9 cellular contexts compared by ENCODE assay signal in genomic region chr9:83986765-83987401, GRCh38. TPM values are rescaled to one million over a fixed set of nuclear protein-coding genes. Genes with fewer than 3 reads are reported as not detected.
DNase-seq lines count a peak whose midpoint lies in the region; ATAC-seq and TF ChIP-seq lines count a peak whose summit lies in the region.
"Had no signal": no experiment of that assay in that cellular context is flagged by ENCODE, and none has a peak within 500 bp of the region (broad histone marks: within the 10 kb centered on the region; RNA-seq: fewer than 3 reads in every experiment).

No MANE protein-coding gene starts in this region.

- POLR2A ChIA-PET in CD4-positive, alpha-beta memory T cell (lab: Charles Lee; ENCODE audit: partially characterized antibody) = no interaction called here

- peak overlapping the region; percentile 17 for H3K27ac Mint-ChIP-seq in central memory CD8-positive, alpha-beta T cell (ENCODE audit: low read depth)
- H3K27ac Mint-ChIP-seq in neural crest cell (ENCODE audit: unreplicated experiment) = no peak overlapping the region
- H3K27ac Mint-ChIP-seq in CD4-positive, alpha-beta memory T cell = peak overlapping the region in 1 of 7 donors; percentile 84

- no peak overlapping the region for H3K4me3 Mint-ChIP-seq in central memory CD8-positive, alpha-beta T cell
- H3K4me3 Mint-ChIP-seq in neural crest cell = peak overlapping the region; percentile 42
- no peak overlapping the region for H3K4me3 Mint-ChIP-seq in CD4-positive, alpha-beta memory T cell

- no peaks in the 10 kb centered on the region for H3K4me1 ChIP-seq in BE2C
- peaks cover 3% of the 10 kb centered on the region for H3K4me1 ChIP-seq in CD4-positive, alpha-beta memory T cell (ENCODE audit: insufficient read depth, low read length)

- H3K4me3 ChIP-seq in BE2C (ENCODE audit: low read depth, low read length) = no peak overlapping the region
- H3K4me3 ChIP-seq in CD4-positive, alpha-beta memory T cell (ENCODE audit: low read length in 2 of 2) = no peak overlapping the region

- H3K9me3 Mint-ChIP-seq in central memory CD8-positive, alpha-beta T cell = no peaks in the 10 kb centered on the region
- peaks cover 4% of the 10 kb centered on the region for H3K9me3 Mint-ChIP-seq in neural crest cell
- H3K9me3 Mint-ChIP-seq in CD4-positive, alpha-beta memory T cell = no peaks in the 10 kb centered on the region

- DNase-seq in DMS 273 (lab: John Stamatoyannopoulos, UW; ENCODE audit: unreplicated experiment) (peak; percentile 5), DMS 273 treated with DMSO at 0.1 percent for 48 hours (lab: John Stamatoyannopoulos, UW) (no peak), M059J (ENCODE audit: low read depth) (peak; percentile 58), neural crest cell (ENCODE audit: low read depth, low spot score) (no peak), BE2C (no peak), T1000 (lab: John Stamatoyannopoulos, UW) (no peak)
- no peak for DNase-seq in central memory CD8-positive, alpha-beta T cell (ENCODE audit: low spot score in 2 of 2)
- no peak for DNase-seq in CD4-positive, alpha-beta memory T cell
- DNase-seq: NCI-H1092 had no signal

- H3K27ac ChIP-seq in CD4-positive, alpha-beta memory T cell (ENCODE audit: low read depth, low read length) = no peak overlapping the region

- peaks cover 13% of the 10 kb centered on the region for H3K36me3 ChIP-seq in BE2C
- H3K36me3 ChIP-seq in CD4-positive, alpha-beta memory T cell (ENCODE audit: insufficient read depth, low read length) = no peaks in the 10 kb centered on the region

- H3K36me3 Mint-ChIP-seq in central memory CD8-positive, alpha-beta T cell (ENCODE audit: insufficient read depth) = peaks cover 2% of the 10 kb centered on the region
- peaks cover 18% of the 10 kb centered on the region for H3K36me3 Mint-ChIP-seq in neural crest cell (ENCODE audit: low read depth)
- peaks cover 9 to 11% of the 10 kb centered on the region in 2 donors for H3K36me3 Mint-ChIP-seq in CD4-positive, alpha-beta memory T cell

- H3K27me3 Mint-ChIP-seq in central memory CD8-positive, alpha-beta T cell = no peaks in the 10 kb centered on the region
- H3K27me3 Mint-ChIP-seq in neural crest cell (ENCODE audit: low read depth) = no peaks in the 10 kb centered on the region
- no peaks in the 10 kb centered on the region for H3K27me3 Mint-ChIP-seq in CD4-positive, alpha-beta memory T cell

- no peaks in the 10 kb centered on the region for H3K9me3 ChIP-seq in BE2C
- H3K9me3 ChIP-seq in CD4-positive, alpha-beta memory T cell (ENCODE audit: control insufficient read depth in 1 of 2, low read length in 2 of 2) = no peaks in the 10 kb centered on the region

- CTCF ChIA-PET in CD4-positive, alpha-beta memory T cell (lab: Charles Lee; ENCODE audit: partially characterized antibody) = no interaction called here

- ATAC-seq in central memory CD8-positive, alpha-beta T cell (replicated peaks; ENCODE audit: extremely low read depth, poor library complexity, severe bottlenecking) = no peak

- TF ChIP-seq CTCF in neural crest cell (conservative IDR thresholded peaks at IDR 0.05) (no peak), BE2C (IDR thresholded peaks at IDR 0.05; ENCODE audit: low read depth, low read length) (no peak)

- H3K4me1 Mint-ChIP-seq in central memory CD8-positive, alpha-beta T cell = peaks cover 23% of the 10 kb centered on the region
- peaks cover 36% of the 10 kb centered on the region for H3K4me1 Mint-ChIP-seq in neural crest cell
- peaks cover 6 to 16% (median 9%) of the 10 kb centered on the region in 4 donors for H3K4me1 Mint-ChIP-seq in CD4-positive, alpha-beta memory T cell

- no peaks in the 10 kb centered on the region for H3K27me3 ChIP-seq in BE2C
- no peaks in the 10 kb centered on the region for H3K27me3 ChIP-seq in CD4-positive, alpha-beta memory T cell (ENCODE audit: insufficient read depth, low read length)

- intact Hi-C loops in CD4-positive, alpha-beta memory T cell (cut with micrococcal nuclease) = no loop called here

RNA-seq across cellular contexts. Expression of gene RMI1, which starts 6.3 kb away (rescaled TPM):
- 12.2 and 27.7 TPM in 2 replicates for total RNA-seq in M059J (2014; rRNA removed; shearing (Covaris generic))
- total RNA-seq in neural crest cell = 37.3 and 37.6 TPM in 2 replicates
- polyA plus RNA-seq in BE2C (2012; ENCODE audit: insufficient read depth, insufficient read length, low read depth) = 2.3 TPM
- 1 to 10 TPM; 6.7 to 7.3 TPM for total RNA-seq in CD4-positive, alpha-beta memory T cell
- polyA plus RNA-seq in CD4-positive, alpha-beta memory T cell = 1 to 10 TPM; 5.6 to 6.3 TPM

RNA-seq across cellular contexts. Expression of gene HNRNPK, which starts 6.9 kb away (rescaled TPM):
- 632 and 762 TPM in 2 replicates for total RNA-seq in M059J (2014; rRNA removed; shearing (Covaris generic))
- 921 and 943 TPM in 2 replicates for total RNA-seq in neural crest cell
- polyA plus RNA-seq in BE2C (2012; ENCODE audit: insufficient read depth, insufficient read length, low read depth) = 396 TPM
- total RNA-seq in CD4-positive, alpha-beta memory T cell = 100 to 1,000 TPM; 539 to 562 TPM
- 1,000 to 10,000 TPM in 1 of 2 donors, 100 to 1,000 TPM in 1; 898 to 1,109 TPM for polyA plus RNA-seq in CD4-positive, alpha-beta memory T cell

Comparison
In these comparisons a context has a peak if more than half of its experiments do, and no peak if none do; other contexts are left out.
1. DNase-seq: peak in DMS 273 (single experiment) and M059J (single experiment); none in DMS 273 treated with DMSO at 0.1 percent for 48 hours (single experiment), central memory CD8-positive, alpha-beta T cell (0 of 2), neural crest cell (single experiment), BE2C (single experiment), CD4-positive, alpha-beta memory T cell (0 of 5) and T1000 (single experiment).